Comparison of ENCODE assay signal across 8 cellular contexts in the genomic region with DNA sequence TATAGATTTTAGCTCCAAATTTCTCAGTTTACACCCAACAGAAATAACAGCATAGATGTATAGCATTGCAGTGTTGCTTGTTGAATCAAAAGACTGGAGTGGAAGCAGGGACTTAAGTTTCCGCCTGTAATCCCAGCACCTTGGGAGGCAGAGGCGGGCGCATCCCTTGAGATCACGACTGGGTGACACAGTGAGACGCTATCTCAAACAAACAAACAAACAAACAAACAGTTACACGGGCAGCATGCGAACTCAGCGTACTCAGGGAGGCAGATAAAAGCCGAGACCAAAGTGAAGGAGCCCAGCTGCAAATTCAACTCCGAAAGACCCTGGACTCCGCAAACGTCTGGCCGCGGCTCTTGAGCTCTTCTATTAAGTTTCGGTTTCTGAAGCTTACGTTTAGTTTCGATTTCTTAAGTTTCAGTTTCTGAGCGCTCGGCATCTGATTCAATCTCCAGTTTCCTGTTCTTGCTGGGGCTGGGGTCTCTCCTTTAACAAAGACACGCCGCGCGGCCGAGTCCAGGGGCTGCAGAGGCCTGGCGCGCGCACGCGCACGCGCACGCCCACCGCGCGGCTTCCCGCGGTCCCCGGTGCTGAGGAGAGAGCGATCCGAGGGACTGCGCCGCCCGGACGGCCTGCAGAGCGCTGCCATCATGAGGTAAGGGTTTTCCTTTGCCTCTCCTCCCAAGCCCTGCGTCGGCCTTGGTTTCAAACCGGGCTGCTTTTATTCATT. TPM values are rescaled to one million over a fixed set of nuclear protein-coding genes. Genes with fewer than 3 reads are reported as not detected.
A peak's percentile ranks its signal among the peaks of the same experiment; 100 is the strongest.
DNase-seq lines count a peak whose midpoint lies in the region; ATAC-seq and TF ChIP-seq lines count a peak whose summit lies in the region.

A gene with protein sequence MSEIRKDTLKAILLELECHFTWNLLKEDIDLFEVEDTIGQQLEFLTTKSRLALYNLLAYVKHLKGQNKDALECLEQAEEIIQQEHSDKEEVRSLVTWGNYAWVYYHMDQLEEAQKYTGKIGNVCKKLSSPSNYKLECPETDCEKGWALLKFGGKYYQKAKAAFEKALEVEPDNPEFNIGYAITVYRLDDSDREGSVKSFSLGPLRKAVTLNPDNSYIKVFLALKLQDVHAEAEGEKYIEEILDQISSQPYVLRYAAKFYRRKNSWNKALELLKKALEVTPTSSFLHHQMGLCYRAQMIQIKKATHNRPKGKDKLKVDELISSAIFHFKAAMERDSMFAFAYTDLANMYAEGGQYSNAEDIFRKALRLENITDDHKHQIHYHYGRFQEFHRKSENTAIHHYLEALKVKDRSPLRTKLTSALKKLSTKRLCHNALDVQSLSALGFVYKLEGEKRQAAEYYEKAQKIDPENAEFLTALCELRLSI (plus strand): TSS at position 423 of the 733 bp plus-strand sequence. CDS start 231 bp downstream, at position 654.

- H2AFZ ChIP-seq in OCI-LY3 (ENCODE audit: low read depth, low read length), result peak within 1 kb of the TSS; percentile 69

- peaks cover 4 to 29% of the 10 kb centered on the region in 2 donors for H3K36me3 Mint-ChIP-seq in CD4-positive, alpha-beta memory T cell

- H4K20me1 ChIP-seq in OCI-LY3 (ENCODE audit: insufficient read depth, low read length), result 0 out of 2 replicates have a peak, but pooled peaks cover 3% of the 10 kb centered on the region

- H3K4me2 ChIP-seq in OCI-LY3 (ENCODE audit: low read length), result peak within 1 kb of the TSS; percentile 91

- peak; percentile 78 to 83 (median 81) for DNase-seq in CD4-positive, alpha-beta memory T cell
- DNase-seq in activated T-cell treated with anti-CD3 and anti-CD28 coated beads, Interleukin-2, amount 50 U/mL, for 48 hours, result peak; percentile 74 to 77
- peak; percentile 23 to 37 for DNase-seq in stimulated activated CD8-positive, alpha-beta memory T cell treated with anti-CD3 and anti-CD28 coated beads, Interleukin-4, amount 100 ng/mL, for 4 hours (ENCODE audit: low read depth in 2 of 2, low spot score in 1 of 2)

- peaks cover 50% of the 10 kb centered on the region for H3K79me2 ChIP-seq in OCI-LY3 (ENCODE audit: low read length)

- H3K4me1 Mint-ChIP-seq in CD4-positive, alpha-beta memory T cell, result peaks cover 43 to 81% (median 55%) of the 10 kb centered on the region in 4 donors

- H3K4me1 ChIP-seq in CD4-positive, alpha-beta memory T cell (ENCODE audit: insufficient read depth, low read length), result peaks cover 58% of the 10 kb centered on the region
- H3K4me1 ChIP-seq in OCI-LY3 (ENCODE audit: low read length) (peaks cover 16% of the 10 kb centered on the region), mucosa of rectum (ENCODE audit: control insufficient read depth in 2 of 2, insufficient read depth in 2 of 2, low read length in 2 of 2) (peaks cover 10 to 20% of the 10 kb centered on the region in 2 donors)

- peak within 1 kb of the TSS; percentile 98 to 99 (median 98) for H3K27ac Mint-ChIP-seq in CD4-positive, alpha-beta memory T cell

- no peaks in the 10 kb centered on the region for H3K9me3 ChIP-seq in CD4-positive, alpha-beta memory T cell (ENCODE audit: control insufficient read depth in 1 of 2, low read length in 2 of 2)
- H3K9me3 ChIP-seq in OCI-LY3 (ENCODE audit: insufficient read depth, low read length) (no peaks in the 10 kb centered on the region), mucosa of rectum (ENCODE audit: control insufficient read depth in 2 of 2, low read length in 2 of 2) (no peaks in the 10 kb centered on the region)

- H3K27ac ChIP-seq in CD4-positive, alpha-beta memory T cell (ENCODE audit: low read depth, low read length), result peak within 1 kb of the TSS; percentile 91
- peak within 1 kb of the TSS; percentile 75 for H3K27ac ChIP-seq in OCI-LY3 (ENCODE audit: low read length)
- H3K27ac ChIP-seq in mucosa of rectum (ENCODE audit: low read depth in 2 of 2, low read length in 2 of 2), result peak within 1 kb of the TSS; percentile 90 to 93

- no peak for TF ChIP-seq CTCF in OCI-LY3 (IDR thresholded peaks at IDR 0.05; ENCODE audit: low read depth, low read length)

- peaks cover 0 to 3% (median 0%) of the 10 kb centered on the region in 8 donors for H3K9me3 Mint-ChIP-seq in CD4-positive, alpha-beta memory T cell

- peak within 1 kb of the TSS; percentile 93 to 96 (median 94) for H3K4me3 Mint-ChIP-seq in CD4-positive, alpha-beta memory T cell

- ATAC-seq in GM19397 (IDR thresholded peaks at IDR 0.05; ENCODE audit: unreplicated experiment), result peak; percentile 73
- peak; percentile 55 for ATAC-seq in HG03558 (IDR thresholded peaks at IDR 0.05; ENCODE audit: extremely low read depth, unreplicated experiment)
- peak; percentile 89 for ATAC-seq in esophagus mucosa

- H3K27me3 ChIP-seq in CD4-positive, alpha-beta memory T cell (ENCODE audit: insufficient read depth, low read length), result no peaks in the 10 kb centered on the region
- H3K27me3 ChIP-seq in OCI-LY3 (ENCODE audit: low read depth, low read length) (no peaks in the 10 kb centered on the region), mucosa of rectum (ENCODE audit: control insufficient read depth in 2 of 2, insufficient read depth in 2 of 2, low read length in 2 of 2) (no peaks in the 10 kb centered on the region)

- peaks cover 7% of the 10 kb centered on the region for H3K36me3 ChIP-seq in CD4-positive, alpha-beta memory T cell (ENCODE audit: insufficient read depth, low read length)
- H3K36me3 ChIP-seq in OCI-LY3 (replicated peaks; ENCODE audit: low read depth, low read length), result peaks cover 14% of the 10 kb centered on the region
- peaks cover 0 to 3% of the 10 kb centered on the region in 2 donors for H3K36me3 ChIP-seq in mucosa of rectum (ENCODE audit: control insufficient read depth in 2 of 2, insufficient read depth in 2 of 2, low read length in 2 of 2)

- CTCF ChIA-PET in CD4-positive, alpha-beta memory T cell (lab: Charles Lee; ENCODE audit: partially characterized antibody), result interaction anchor here (0.7 to 3.8 kb wide), 12 partner anchors 9 to 587 kb away, joined by 3 to 27 read pairs (median 4); a partner anchor contains a TSS

- H3K27me3 Mint-ChIP-seq in CD4-positive, alpha-beta memory T cell, result no peaks in the 10 kb centered on the region

- H3K9ac ChIP-seq in OCI-LY3 (ENCODE audit: low read length) (peak within 1 kb of the TSS; percentile 92), mucosa of rectum (ENCODE audit: low read depth in 1 of 2, low read length in 2 of 2) (peak within 1 kb of the TSS; percentile 85 to 88)

- intact Hi-C loops in CD4-positive, alpha-beta memory T cell (cut with micrococcal nuclease), result loop anchor here (1.0 to 10.0 kb wide), 9 partner anchors 12 to 1600 kb away; a partner anchor contains a TSS

- POLR2A ChIA-PET in CD4-positive, alpha-beta memory T cell (lab: Charles Lee; ENCODE audit: partially characterized antibody), result interaction anchor here (0.6 to 6.3 kb wide), 16 partner anchors 10 to 1465 kb away, joined by 3 to 59 read pairs (median 5); a partner anchor contains a TSS

- peak within 1 kb of the TSS; percentile 94 for H3K4me3 ChIP-seq in CD4-positive, alpha-beta memory T cell (ENCODE audit: low read length in 2 of 2)
- H3K4me3 ChIP-seq in OCI-LY3 (ENCODE audit: low read length) (peak within 1 kb of the TSS; percentile 87), mucosa of rectum (ENCODE audit: low read length in 2 of 2) (peak within 1 kb of the TSS; percentile 95 to 96)

RNA-seq across cellular contexts. Expression of the gene that starts here (rescaled TPM):
- total RNA-seq in CD4-positive, alpha-beta memory T cell, result 10 to 100 TPM; 24.6 to 25.6 TPM
- polyA plus RNA-seq in CD4-positive, alpha-beta memory T cell, result 10 to 100 TPM; 12.2 to 13.6 TPM
- 5.3 TPM for total RNA-seq in esophagus mucosa

Comparison
In these comparisons a context has a peak if more than half of its experiments do, and no peak if none do; other contexts are left out.
1. Peak in every context shown above with its lines: DNase-seq, ATAC-seq, H3K4me3 ChIP-seq and H3K27ac ChIP-seq.
2. DNase-seq: peak in every context shown above with its lines; median percentile 81 in CD4-positive, alpha-beta memory T cell; 76 in activated T-cell treated with anti-CD3 and anti-CD28 coated beads, Interleukin-2, amount 50 U/mL, for 48 hours; 30 in stimulated activated CD8-positive, alpha-beta memory T cell treated with anti-CD3 and anti-CD28 coated beads, Interleukin-4, amount 100 ng/mL, for 4 hours.